In the genomic region with DNA sequence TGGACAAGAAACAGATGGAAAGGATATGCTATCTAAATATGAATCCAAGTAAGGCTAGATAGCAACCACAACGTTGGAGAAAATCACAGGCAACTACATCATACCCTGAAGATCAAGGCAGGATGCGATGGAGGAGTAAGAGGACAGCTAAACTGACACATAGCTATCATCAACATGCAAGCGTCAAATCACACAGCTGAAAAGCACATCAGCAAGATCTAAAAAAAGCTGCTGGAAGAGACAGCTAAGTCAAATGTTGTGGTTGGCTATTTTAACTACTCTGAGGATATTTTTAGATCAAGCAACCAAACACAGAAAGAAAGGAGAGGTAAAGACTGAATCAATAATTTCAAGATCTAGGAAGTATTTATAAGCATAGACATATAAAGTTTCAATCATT, we compare ENCODE assay signal across 23 cellular contexts.
"Had no signal": no experiment of that assay in that cellular context is flagged by ENCODE, and none has a peak within 500 bp of the region (broad histone marks: within the 10 kb centered on the region; RNA-seq: fewer than 3 reads in every experiment).

No MANE protein-coding gene starts in this region.

- H3K27me3 ChIP-seq: adrenal gland had no signal

- H3K27ac ChIP-seq: adrenal gland, body of pancreas, epithelial cell of prostate, esophagus squamous epithelium, WERI-Rb-1 had no signal

- DNase-seq: activated B cell treated with CpG ODN at 0.5 μM for 24 hours; activated CD4-positive, alpha-beta memory T cell treated with anti-CD3 and anti-CD28 coated beads, Interleukin-2, amount 10 ng/mL, durations not matched to agents 7 days and 5 days; activated CD4-positive, alpha-beta T cell treated with anti-CD3 and anti-CD28 coated beads for 48 hours; activated CD8-positive, alpha-beta memory T cell treated with anti-CD3 and anti-CD28 coated beads, Interleukin-2, amount 50 U/mL, for 48 hours; activated effector memory CD4-positive, alpha-beta T cell treated with anti-CD3 and anti-CD28 coated beads, Interleukin-2, amount 50 U/mL, for 16 hours; activated naive CD4-positive, alpha-beta T cell treated with anti-CD3 and anti-CD28 coated beads for 36 hours; activated naive CD8-positive, alpha-beta T cell treated with anti-CD3 and anti-CD28 coated beads for 36 hours; activated naive CD8-positive, alpha-beta T cell treated with anti-CD3 and anti-CD28 coated beads, Interleukin-2, amount 50 U/mL, for 24 hours; activated T-cell treated with anti-CD3 and anti-CD28 coated beads, Interleukin-2, amount 50 U/mL, for 4 hours; adrenal gland; amygdala; aorta; body of pancreas; caudate nucleus; effector CD8-positive, alpha-beta T cell; esophagus squamous epithelium; head of caudate nucleus; hippocampal formation; T-helper 17 cell; T1000; WERI-Rb-1 had no signal

- H3K4me1 ChIP-seq: adrenal gland, body of pancreas, esophagus squamous epithelium had no signal

- H3K4me3 ChIP-seq: adrenal gland, body of pancreas, esophagus squamous epithelium had no signal

- ATAC-seq: activated CD4-positive, CD25-positive, alpha-beta regulatory T cell treated with anti-CD3 and anti-CD28 coated beads, Interleukin-2, amount 50 U/mL, for 24 hours; activated naive CD8-positive, alpha-beta T cell treated with anti-CD3 and anti-CD28 coated beads, Interleukin-2, amount 50 U/mL, for 24 hours; activated T-cell treated with anti-CD3 and anti-CD28 coated beads, Interleukin-2, amount 50 U/mL, for 4 hours; body of pancreas; T-helper 17 cell had no signal

- H3K9me3 ChIP-seq: adrenal gland, body of pancreas, esophagus squamous epithelium had no signal

- H3K36me3 ChIP-seq: adrenal gland, esophagus squamous epithelium, WERI-Rb-1 had no signal
